1 cellular context compared by ENCODE assay signal in genomic region chr3:44412365-44412764, GRCh38.
TF ChIP-seq lines count a peak whose summit lies in the region.

No MANE protein-coding gene starts in this region.

TF ChIP-seq in IMR-90, 13 proteins besides CTCF, POLR2A, EP300 and RAD21 (continued from another document):
- no peak for TF ChIP-seq MXI1 (IDR thresholded peaks at IDR 0.05; ENCODE audit: borderline replicate concordance, low read depth, low read length)
- TF ChIP-seq SMC3 (IDR thresholded peaks at IDR 0.05; ENCODE audit: low read depth, low read length): no peak
- TF ChIP-seq FOS (IDR thresholded peaks at IDR 0.05; ENCODE audit: low read depth, low read length): no peak
TF ChIP-seq in IMR-90: peak in this region for 0.
